In the genomic region with DNA sequence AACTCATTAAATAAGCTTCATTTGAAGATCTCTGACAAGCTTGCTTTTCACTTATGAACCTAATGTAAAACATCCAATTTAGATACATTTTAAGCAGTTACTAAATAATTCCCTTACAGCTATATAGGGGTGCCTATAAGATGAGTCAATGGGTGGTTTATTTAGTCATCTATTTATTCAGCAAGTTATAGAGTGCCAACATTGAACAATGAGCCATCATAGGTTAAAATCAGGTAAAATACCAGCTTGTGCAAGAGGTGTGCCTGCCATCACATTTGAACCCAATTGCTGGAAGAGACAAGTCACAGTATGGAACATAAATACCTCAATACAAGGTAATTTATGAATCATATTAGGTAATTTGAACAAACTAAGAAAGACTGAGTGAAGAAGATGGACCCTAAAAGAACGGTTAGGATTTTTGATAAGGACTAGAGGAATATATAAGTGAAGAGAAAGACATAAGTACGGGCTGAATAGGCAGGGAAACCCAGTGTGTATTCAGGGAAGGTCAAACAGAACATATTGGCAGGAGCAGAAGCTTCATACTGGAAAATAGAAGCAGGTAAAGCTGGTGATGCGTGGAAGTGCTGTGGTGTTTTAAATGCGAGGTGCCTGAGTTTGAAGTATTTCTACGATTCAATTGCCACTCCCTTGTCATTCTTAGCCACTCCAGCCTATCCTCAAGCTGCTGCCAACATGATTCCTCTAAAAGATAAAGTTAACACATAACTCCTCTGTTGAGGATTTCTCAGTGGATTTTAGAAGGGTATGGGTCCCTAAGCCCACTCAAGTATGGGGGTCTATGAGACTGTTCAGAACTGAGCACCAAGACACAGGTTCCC, we compare ENCODE assay signal across 17 cellular contexts. TPM values are rescaled to one million over a fixed set of nuclear protein-coding genes. Genes with fewer than 3 reads are reported as not detected.
DNase-seq lines count a peak whose midpoint lies in the region; ATAC-seq and TF ChIP-seq lines count a peak whose summit lies in the region.
"Had no signal": no experiment of that assay in that cellular context is flagged by ENCODE, and none has a peak within 500 bp of the region (broad histone marks: within the 10 kb centered on the region; RNA-seq: fewer than 3 reads in every experiment).

No MANE protein-coding gene starts in this region.

- no peaks in the 10 kb centered on the region for H3K79me2 ChIP-seq in smooth muscle cell (ENCODE audit: low read depth)

- H3F3A ChIP-seq in smooth muscle cell (ENCODE audit: low read depth): peaks cover 18% of the 10 kb centered on the region

- no peak for DNase-seq in activated naive CD4-positive, alpha-beta T cell treated with anti-CD3 and anti-CD28 coated beads, Interleukin-2, amount 50 U/mL, for 72 hours (ENCODE audit: low spot score in 2 of 2)
- no peak for DNase-seq in activated naive CD4-positive, alpha-beta T cell treated with Interleukin-2 at 50 U/mL for 16 hours
- DNase-seq in activated T-helper 1 cell treated with anti-CD3 and anti-CD28 coated beads, Interleukin-12 subunit alpha, Interleukin-12 subunit beta, Interleukin-2, Interleukin-4 antibody, amounts not matched to agents 30 ng/mL and 10 ng/mL and 1 ng/mL, durations not matched to agents 14 hours and 24 hours and 36 hours (ENCODE audit: low spot score): no peak
- DNase-seq in foreskin keratinocyte (peak; percentile 94 to 96), smooth muscle cell (lab: John Stamatoyannopoulos, UW; ENCODE audit: unreplicated experiment) (no peak)
- DNase-seq in stimulated activated CD8-positive, alpha-beta memory T cell treated with anti-CD3 and anti-CD28 coated beads, Interleukin-4, amount 100 ng/mL, for 48 hours: no peak
- DNase-seq in CD8-positive, alpha-beta T cell: no peak
- DNase-seq: caudate nucleus; COR-L47; kidney; NCI-H187; NCI-H345; stimulated activated CD4-positive, alpha-beta T cell treated with anti-CD3 and anti-CD28 coated beads, Interleukin-2, amount 100 ng/mL, for 24 hours; T-helper 2 cell had no signal

- H4K20me1 ChIP-seq in smooth muscle cell (ENCODE audit: low read depth): no peaks in the 10 kb centered on the region

- intact Hi-C loops in activated T-helper 1 cell treated with anti-CD3 and anti-CD28 coated beads, Interleukin-12 subunit alpha, Interleukin-12 subunit beta, Interleukin-2, Interleukin-4 antibody, amounts not matched to agents 30 ng/mL and 10 ng/mL and 1 ng/mL, durations not matched to agents 14 hours and 24 hours and 36 hours (cut with micrococcal nuclease): no loop called here
- intact Hi-C loops in CD8-positive, alpha-beta T cell (cut with DNase I, micrococcal nuclease): loop anchor here (2.0 to 10.0 kb wide), 6 partner anchors 19 to 385 kb away; partner anchors contain the start of gene MYO1B (in 1 of the 2)

- peaks cover 64% of the 10 kb centered on the region for H3K4me1 Mint-ChIP-seq in activated T-helper 1 cell treated with anti-CD3 and anti-CD28 coated beads, Interleukin-12 subunit alpha, Interleukin-12 subunit beta, Interleukin-2, Interleukin-4 antibody, amounts not matched to agents 30 ng/mL and 10 ng/mL and 1 ng/mL, durations not matched to agents 14 hours and 24 hours and 36 hours (ENCODE audit: low read depth)
- H3K4me1 Mint-ChIP-seq in CD8-positive, alpha-beta T cell (ENCODE audit: low read depth): peaks cover 23% of the 10 kb centered on the region

- TF ChIP-seq CTCF in foreskin keratinocyte (conservative IDR thresholded peaks at IDR 0.05) (no peak), smooth muscle cell (IDR thresholded peaks at IDR 0.05; ENCODE audit: borderline replicate concordance, insufficient read depth, poor library complexity, severe bottlenecking) (no peak)
- TF ChIP-seq CTCF in CD8-positive, alpha-beta T cell (IDR thresholded peaks at IDR 0.05): no peak

- H2AFZ ChIP-seq in smooth muscle cell (ENCODE audit: low read depth): no peak overlapping the region

- no peaks in the 10 kb centered on the region for H3K27me3 Mint-ChIP-seq in activated T-helper 1 cell treated with anti-CD3 and anti-CD28 coated beads, Interleukin-12 subunit alpha, Interleukin-12 subunit beta, Interleukin-2, Interleukin-4 antibody, amounts not matched to agents 30 ng/mL and 10 ng/mL and 1 ng/mL, durations not matched to agents 14 hours and 24 hours and 36 hours (ENCODE audit: insufficient read depth)
- no peaks in the 10 kb centered on the region for H3K27me3 Mint-ChIP-seq in CD8-positive, alpha-beta T cell (ENCODE audit: low read depth)

- H3K4me3 Mint-ChIP-seq in activated T-helper 1 cell treated with anti-CD3 and anti-CD28 coated beads, Interleukin-12 subunit alpha, Interleukin-12 subunit beta, Interleukin-2, Interleukin-4 antibody, amounts not matched to agents 30 ng/mL and 10 ng/mL and 1 ng/mL, durations not matched to agents 14 hours and 24 hours and 36 hours: no peak overlapping the region
- H3K4me3 Mint-ChIP-seq in CD8-positive, alpha-beta T cell: no peak overlapping the region

- H3K9ac ChIP-seq in smooth muscle cell (ENCODE audit: low read depth): no peak overlapping the region

- POLR2A ChIA-PET in CD8-positive, alpha-beta T cell (lab: Charles Lee): no interaction called here

- peak overlapping the region in 1 of 2 donors; percentile 35 for H3K27ac Mint-ChIP-seq in activated naive CD4-positive, alpha-beta T cell treated with anti-CD3 and anti-CD28 coated beads, Interleukin-2, amount 50 U/mL, for 72 hours
- peak overlapping the region; percentile 18 for H3K27ac Mint-ChIP-seq in activated T-helper 1 cell treated with anti-CD3 and anti-CD28 coated beads, Interleukin-12 subunit alpha, Interleukin-12 subunit beta, Interleukin-2, Interleukin-4 antibody, amounts not matched to agents 30 ng/mL and 10 ng/mL and 1 ng/mL, durations not matched to agents 14 hours and 24 hours and 36 hours
- H3K27ac Mint-ChIP-seq in CD8-positive, alpha-beta T cell: no peak overlapping the region

- no peak overlapping the region for H3K4me3 ChIP-seq in thymus (ENCODE audit: low read length)
- H3K4me3 ChIP-seq in CD8-positive, alpha-beta T cell (ENCODE audit: low read depth, low read length): no peak overlapping the region
- H3K4me3 ChIP-seq in smooth muscle cell: no peak overlapping the region

- H3K9me3 ChIP-seq in thymus (ENCODE audit: control insufficient read depth) (no peaks in the 10 kb centered on the region), smooth muscle cell (replicated peaks; ENCODE audit: low read depth) (no peaks in the 10 kb centered on the region)
- H3K9me3 ChIP-seq in CD8-positive, alpha-beta T cell (ENCODE audit: low read length): no peaks in the 10 kb centered on the region
- H3K9me3 ChIP-seq: neutrophil had no signal

- H3K27ac ChIP-seq in foreskin keratinocyte: peak overlapping the region; percentile 100
- peak overlapping the region; percentile 5 for H3K27ac ChIP-seq in thymus (ENCODE audit: low read depth)
- no peak overlapping the region for H3K27ac ChIP-seq in CD8-positive, alpha-beta T cell (ENCODE audit: low read depth, low read length)
- no peak overlapping the region for H3K27ac ChIP-seq in smooth muscle cell (ENCODE audit: low read depth)
- H3K27ac ChIP-seq: neutrophil had no signal

- H3K36me3 ChIP-seq in thymus (ENCODE audit: control insufficient read depth, insufficient read depth) (no peaks in the 10 kb centered on the region), smooth muscle cell (ENCODE audit: low read depth) (no peaks in the 10 kb centered on the region)
- H3K36me3 ChIP-seq in CD8-positive, alpha-beta T cell (ENCODE audit: insufficient read depth, low read length): no peaks in the 10 kb centered on the region
- H3K36me3 ChIP-seq: neutrophil had no signal

- H3K27me3 ChIP-seq in foreskin keratinocyte: no peaks in the 10 kb centered on the region
- no peaks in the 10 kb centered on the region for H3K27me3 ChIP-seq in thymus (ENCODE audit: control insufficient read depth, insufficient read depth)
- H3K27me3 ChIP-seq in CD8-positive, alpha-beta T cell (ENCODE audit: insufficient read depth, low read length): no peaks in the 10 kb centered on the region
- no peaks in the 10 kb centered on the region for H3K27me3 ChIP-seq in smooth muscle cell (ENCODE audit: low read depth)
- H3K27me3 ChIP-seq: neutrophil had no signal

- H3K4me2 ChIP-seq in smooth muscle cell: no peak overlapping the region

- peaks cover 0 to 4% of the 10 kb centered on the region in 2 donors for H3K9me3 Mint-ChIP-seq in activated naive CD4-positive, alpha-beta T cell treated with anti-CD3 and anti-CD28 coated beads, Interleukin-2, amount 50 U/mL, for 72 hours
- H3K9me3 Mint-ChIP-seq in activated T-helper 1 cell treated with anti-CD3 and anti-CD28 coated beads, Interleukin-12 subunit alpha, Interleukin-12 subunit beta, Interleukin-2, Interleukin-4 antibody, amounts not matched to agents 30 ng/mL and 10 ng/mL and 1 ng/mL, durations not matched to agents 14 hours and 24 hours and 36 hours: no peaks in the 10 kb centered on the region
- no peaks in the 10 kb centered on the region for H3K9me3 Mint-ChIP-seq in CD8-positive, alpha-beta T cell

- WGBS in thymus: 96% methylated on average over 5 of the region's 5 CpGs
- WGBS in smooth muscle cell (ENCODE audit: low lambda C conversion rate): 92% methylated on average over 5 of the region's 5 CpGs

- peak; percentile 48 to 55 for ATAC-seq in activated naive CD4-positive, alpha-beta T cell treated with anti-CD3 and anti-CD28 coated beads, Interleukin-2, amount 50 U/mL, for 72 hours
- peak; percentile 59 for ATAC-seq in foreskin keratinocyte
- no peak for ATAC-seq in CD8-positive, alpha-beta T cell
- ATAC-seq: Right ventricle myocardium inferior had no signal

- H3K4me1 ChIP-seq in foreskin keratinocyte: peaks cover 67% of the 10 kb centered on the region
- H3K4me1 ChIP-seq in thymus (ENCODE audit: control insufficient read depth, insufficient read depth, low read length): no peaks in the 10 kb centered on the region
- H3K4me1 ChIP-seq in CD8-positive, alpha-beta T cell (ENCODE audit: insufficient read depth, low read length): peaks cover 8% of the 10 kb centered on the region
- peaks cover 36% of the 10 kb centered on the region for H3K4me1 ChIP-seq in smooth muscle cell (ENCODE audit: low read depth)

- CTCF ChIA-PET in CD8-positive, alpha-beta T cell (lab: Charles Lee): interaction anchor here (0.7 to 2.6 kb wide), 7 partner anchors 10 to 352 kb away, joined by 3 to 12 read pairs (median 4); no protein-coding TSS in a partner anchor

- H3K36me3 Mint-ChIP-seq in activated naive CD4-positive, alpha-beta T cell treated with anti-CD3 and anti-CD28 coated beads, Interleukin-2, amount 50 U/mL, for 72 hours: peaks cover 0 to 5% of the 10 kb centered on the region in 2 donors
- H3K36me3 Mint-ChIP-seq in activated T-helper 1 cell treated with anti-CD3 and anti-CD28 coated beads, Interleukin-12 subunit alpha, Interleukin-12 subunit beta, Interleukin-2, Interleukin-4 antibody, amounts not matched to agents 30 ng/mL and 10 ng/mL and 1 ng/mL, durations not matched to agents 14 hours and 24 hours and 36 hours (ENCODE audit: low read depth): peaks cover 2% of the 10 kb centered on the region
- no peaks in the 10 kb centered on the region for H3K36me3 Mint-ChIP-seq in CD8-positive, alpha-beta T cell

RNA-seq across cellular contexts. Expression of gene STAT4, which starts 18.9 kb away (rescaled TPM):
- 10 to 100 TPM; 56.5 to 67.1 TPM for total RNA-seq in activated naive CD4-positive, alpha-beta T cell treated with anti-CD3 and anti-CD28 coated beads, Interleukin-2, amount 50 U/mL, for 72 hours
- 57.4 and 62.1 TPM in 2 replicates for total RNA-seq in activated T-helper 1 cell treated with anti-CD3 and anti-CD28 coated beads, Interleukin-12 subunit alpha, Interleukin-12 subunit beta, Interleukin-2, Interleukin-4 antibody, amounts not matched to agents 30 ng/mL and 10 ng/mL and 1 ng/mL, durations not matched to agents 14 hours and 24 hours and 36 hours
- total RNA-seq in foreskin keratinocyte (0.46 and 0.71 TPM in 2 replicates), smooth muscle cell (0.85 and 8.4 TPM in 2 replicates)
- polyA plus RNA-seq in foreskin keratinocyte (0.25 and 0.30 TPM in 2 replicates), thymus (13.9 TPM), smooth muscle cell (0.89 TPM in 1 of 2 replicates, not detected in the other)
- total RNA-seq in CD8-positive, alpha-beta T cell: 100 to 1,000 TPM; 136 to 141 TPM

Comparison
In these comparisons a context has a peak if more than half of its experiments do, and no peak if none do; other contexts are left out.
1. DNase-seq: peak in foreskin keratinocyte (2 of 2); none in activated naive CD4-positive, alpha-beta T cell treated with anti-CD3 and anti-CD28 coated beads, Interleukin-2, amount 50 U/mL, for 72 hours (0 of 2), activated naive CD4-positive, alpha-beta T cell treated with Interleukin-2 at 50 U/mL for 16 hours (single experiment), activated T-helper 1 cell treated with anti-CD3 and anti-CD28 coated beads, Interleukin-12 subunit alpha, Interleukin-12 subunit beta, Interleukin-2, Interleukin-4 antibody, amounts not matched to agents 30 ng/mL and 10 ng/mL and 1 ng/mL, durations not matched to agents 14 hours and 24 hours and 36 hours (single experiment), stimulated activated CD8-positive, alpha-beta memory T cell treated with anti-CD3 and anti-CD28 coated beads, Interleukin-4, amount 100 ng/mL, for 48 hours (single experiment), CD8-positive, alpha-beta T cell (0 of 7) and smooth muscle cell (single experiment).
2. H3K27ac ChIP-seq: peak in foreskin keratinocyte (single experiment) and thymus (single experiment); none in CD8-positive, alpha-beta T cell (single experiment) and smooth muscle cell (single experiment).